ENCODE assay signal across 11 cellular contexts in genomic region chr10:63261496-63261895, GRCh38.
DNase-seq lines count a peak whose midpoint lies in the region; ATAC-seq and TF ChIP-seq lines count a peak whose summit lies in the region.
"Had no signal": no experiment of that assay in that cellular context is flagged by ENCODE, and none has a peak within 500 bp of the region (broad histone marks: within the 10 kb centered on the region; RNA-seq: fewer than 3 reads in every experiment).

No MANE protein-coding gene starts in this region.

- H3K4me1 Mint-ChIP-seq in activated CD8-positive, alpha-beta T cell treated with anti-CD3 and anti-CD28 coated beads, Interleukin-2, amount 10 ng/mL, durations not matched to agents 7 days and 5 days (ENCODE audit: low read depth), result peaks cover 57% of the 10 kb centered on the region
- H3K4me1 Mint-ChIP-seq in endodermal cell, result peaks cover 34% of the 10 kb centered on the region

- ATAC-seq in HG02678 (IDR thresholded peaks at IDR 0.05; ENCODE audit: unreplicated experiment), result peak; percentile 39
- no peak for ATAC-seq in activated CD8-positive, alpha-beta T cell treated with anti-CD3 and anti-CD28 coated beads, Interleukin-2, amount 10 ng/mL, durations not matched to agents 7 days and 5 days
- ATAC-seq: sciatic nerve had no signal

- H3K4me3 ChIP-seq in sigmoid colon, result no peak overlapping the region
- H3K4me3 ChIP-seq in endodermal cell (ENCODE audit: low read length), result no peak overlapping the region

- H3K9ac ChIP-seq in endodermal cell (ENCODE audit: extremely low read depth, low read length, poor library complexity, severe bottlenecking), result no peak overlapping the region

- H3K9me3 Mint-ChIP-seq in activated CD8-positive, alpha-beta T cell treated with anti-CD3 and anti-CD28 coated beads, Interleukin-2, amount 10 ng/mL, durations not matched to agents 7 days and 5 days (ENCODE audit: insufficient read depth), result no peaks in the 10 kb centered on the region
- no peaks in the 10 kb centered on the region for H3K9me3 Mint-ChIP-seq in endodermal cell

- POLR2A ChIA-PET in activated CD8-positive, alpha-beta T cell treated with anti-CD3 and anti-CD28 coated beads, Interleukin-2, amount 10 ng/mL, durations not matched to agents 7 days and 5 days (lab: Charles Lee), result no interaction called here

- DNase-seq in GM13977 (ENCODE audit: low spot score) (peak; percentile 18), sigmoid colon (no peak), NCI-H446 (lab: John Stamatoyannopoulos, UW) (no peak), NCI-H524 treated with DMSO at 0.1 percent for 48 hours (lab: John Stamatoyannopoulos, UW) (no peak), endodermal cell (no peak), CD1c-positive myeloid dendritic cell (ENCODE audit: extremely low spot score) (no peak)
- no peak for DNase-seq in activated CD8-positive, alpha-beta T cell treated with anti-CD3 and anti-CD28 coated beads, Interleukin-2, amount 10 ng/mL, durations not matched to agents 7 days and 5 days
- DNase-seq: NCI-H2107; stimulated activated naive CD4-positive, alpha-beta T cell treated with Interleukin-2 at 50 U/mL for 16 hours had no signal

- H3K27me3 ChIP-seq in sigmoid colon, result no peaks in the 10 kb centered on the region
- no peaks in the 10 kb centered on the region for H3K27me3 ChIP-seq in endodermal cell (ENCODE audit: control insufficient read depth, insufficient read depth, low read length, poor library complexity, severe bottlenecking)

- H3K4me1 ChIP-seq in sigmoid colon (peaks cover 0 to 78% (median 65%) of the 10 kb centered on the region in 4 donors), endodermal cell (ENCODE audit: control insufficient read depth, insufficient read depth, low read length) (peaks cover 4% of the 10 kb centered on the region)

- H3K36me3 Mint-ChIP-seq in activated CD8-positive, alpha-beta T cell treated with anti-CD3 and anti-CD28 coated beads, Interleukin-2, amount 10 ng/mL, durations not matched to agents 7 days and 5 days (ENCODE audit: low read depth), result peaks cover 51% of the 10 kb centered on the region
- H3K36me3 Mint-ChIP-seq in endodermal cell (ENCODE audit: low read depth), result peaks cover 45% of the 10 kb centered on the region

- H3K9me3 ChIP-seq in sigmoid colon, result no peaks in the 10 kb centered on the region
- no peaks in the 10 kb centered on the region for H3K9me3 ChIP-seq in endodermal cell (ENCODE audit: control insufficient read depth, low read length)

- intact Hi-C loops in sigmoid colon (cut with DNase I), result loop anchor here (5.0 kb wide), 1 partner anchor 34 kb away; no protein-coding TSS in a partner anchor

- H3K27me3 Mint-ChIP-seq in activated CD8-positive, alpha-beta T cell treated with anti-CD3 and anti-CD28 coated beads, Interleukin-2, amount 10 ng/mL, durations not matched to agents 7 days and 5 days (ENCODE audit: low read depth), result no peaks in the 10 kb centered on the region
- no peaks in the 10 kb centered on the region for H3K27me3 Mint-ChIP-seq in endodermal cell (ENCODE audit: insufficient read depth)

- H3K36me3 ChIP-seq in sigmoid colon (no peaks in the 10 kb centered on the region), endodermal cell (ENCODE audit: control insufficient read depth, insufficient read depth, low read length) (peaks cover 54% of the 10 kb centered on the region)

- H3K4me3 Mint-ChIP-seq in activated CD8-positive, alpha-beta T cell treated with anti-CD3 and anti-CD28 coated beads, Interleukin-2, amount 10 ng/mL, durations not matched to agents 7 days and 5 days, result peak overlapping the region; percentile 31
- no peak overlapping the region for H3K4me3 Mint-ChIP-seq in endodermal cell

- WGBS in sigmoid colon, 2 donors, result 79 to 93% methylated on average over 3 of the region's 3 CpGs
- 96 to 100% methylated on average over 2 to 3 of the region's 3 CpGs for WGBS in endodermal cell (ENCODE audit: insufficient coverage in 1 of 2, insufficient read length in 1 of 2), 2 experiments

- TF ChIP-seq EP300 in sigmoid colon (IDR thresholded peaks at IDR 0.05), result no peak

- H3K27ac ChIP-seq in sigmoid colon (peak overlapping the region; percentile 15 to 91 (median 90)), endodermal cell (ENCODE audit: low read depth, low read length) (no peak overlapping the region)

- CTCF ChIA-PET in activated CD8-positive, alpha-beta T cell treated with anti-CD3 and anti-CD28 coated beads, Interleukin-2, amount 10 ng/mL, durations not matched to agents 7 days and 5 days (lab: Charles Lee), result interaction anchor here (2.5 to 2.7 kb wide), 2 partner anchors 36 to 94 kb away, joined by 10 to 12 read pairs; no protein-coding TSS in a partner anchor

- TF ChIP-seq CTCF in GM13977 (IDR thresholded peaks at IDR 0.05; ENCODE audit: extremely low read depth, insufficient read depth, missing control alignments) (no peak), sigmoid colon (IDR thresholded peaks at IDR 0.05) (no peak), endodermal cell (conservative IDR thresholded peaks at IDR 0.05) (no peak)

- in situ Hi-C loops in GM13977 (cut with MboI; ENCODE audit: low pct_unique_long_range_greater_than_20kb, low sequenced_read_pairs, unreplicated experiment), result no loop called here

- no peak for TF ChIP-seq POLR2A in sigmoid colon (IDR thresholded peaks at IDR 0.05)

- H3K27ac Mint-ChIP-seq in activated CD8-positive, alpha-beta T cell treated with anti-CD3 and anti-CD28 coated beads, Interleukin-2, amount 10 ng/mL, durations not matched to agents 7 days and 5 days, result peak overlapping the region; percentile 52
- no peak overlapping the region for H3K27ac Mint-ChIP-seq in endodermal cell
